2 cellular contexts compared by ENCODE assay signal in the genomic region with DNA sequence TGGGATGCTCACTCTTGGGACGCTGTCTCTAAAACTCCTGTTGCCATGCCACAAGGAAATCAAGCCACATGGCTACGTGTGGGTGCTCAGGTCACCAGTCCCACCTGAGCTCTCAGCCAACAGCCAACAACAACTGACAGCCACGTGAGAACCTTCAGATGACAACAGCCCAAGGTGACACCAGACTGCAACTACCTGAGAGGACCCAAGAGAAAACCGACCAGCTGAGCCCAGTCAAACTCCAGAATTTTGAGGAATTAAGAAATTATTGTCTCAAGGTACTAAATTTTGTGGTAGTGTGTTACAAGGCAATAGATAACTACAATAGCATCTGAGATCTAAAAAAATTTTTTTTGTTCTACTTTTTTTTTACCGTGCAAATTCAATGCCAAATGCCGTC.
A peak's percentile ranks its signal among the peaks of the same experiment; 100 is the strongest.
TF ChIP-seq lines count a peak whose summit lies in the region.

No MANE protein-coding gene starts in this region.

TF ChIP-seq in GM23338, 12 proteins besides CTCF, POLR2A, EP300 and RAD21:
- TF ChIP-seq JUNB (IDR thresholded peaks at IDR 0.05; ENCODE audit: unreplicated experiment) (no peak), ZNF331 (CRISPR knock-in tag; IDR thresholded peaks at IDR 0.05; ENCODE audit: low read depth) (peak; percentile 98)
- TF ChIP-seq, protein P1, sequence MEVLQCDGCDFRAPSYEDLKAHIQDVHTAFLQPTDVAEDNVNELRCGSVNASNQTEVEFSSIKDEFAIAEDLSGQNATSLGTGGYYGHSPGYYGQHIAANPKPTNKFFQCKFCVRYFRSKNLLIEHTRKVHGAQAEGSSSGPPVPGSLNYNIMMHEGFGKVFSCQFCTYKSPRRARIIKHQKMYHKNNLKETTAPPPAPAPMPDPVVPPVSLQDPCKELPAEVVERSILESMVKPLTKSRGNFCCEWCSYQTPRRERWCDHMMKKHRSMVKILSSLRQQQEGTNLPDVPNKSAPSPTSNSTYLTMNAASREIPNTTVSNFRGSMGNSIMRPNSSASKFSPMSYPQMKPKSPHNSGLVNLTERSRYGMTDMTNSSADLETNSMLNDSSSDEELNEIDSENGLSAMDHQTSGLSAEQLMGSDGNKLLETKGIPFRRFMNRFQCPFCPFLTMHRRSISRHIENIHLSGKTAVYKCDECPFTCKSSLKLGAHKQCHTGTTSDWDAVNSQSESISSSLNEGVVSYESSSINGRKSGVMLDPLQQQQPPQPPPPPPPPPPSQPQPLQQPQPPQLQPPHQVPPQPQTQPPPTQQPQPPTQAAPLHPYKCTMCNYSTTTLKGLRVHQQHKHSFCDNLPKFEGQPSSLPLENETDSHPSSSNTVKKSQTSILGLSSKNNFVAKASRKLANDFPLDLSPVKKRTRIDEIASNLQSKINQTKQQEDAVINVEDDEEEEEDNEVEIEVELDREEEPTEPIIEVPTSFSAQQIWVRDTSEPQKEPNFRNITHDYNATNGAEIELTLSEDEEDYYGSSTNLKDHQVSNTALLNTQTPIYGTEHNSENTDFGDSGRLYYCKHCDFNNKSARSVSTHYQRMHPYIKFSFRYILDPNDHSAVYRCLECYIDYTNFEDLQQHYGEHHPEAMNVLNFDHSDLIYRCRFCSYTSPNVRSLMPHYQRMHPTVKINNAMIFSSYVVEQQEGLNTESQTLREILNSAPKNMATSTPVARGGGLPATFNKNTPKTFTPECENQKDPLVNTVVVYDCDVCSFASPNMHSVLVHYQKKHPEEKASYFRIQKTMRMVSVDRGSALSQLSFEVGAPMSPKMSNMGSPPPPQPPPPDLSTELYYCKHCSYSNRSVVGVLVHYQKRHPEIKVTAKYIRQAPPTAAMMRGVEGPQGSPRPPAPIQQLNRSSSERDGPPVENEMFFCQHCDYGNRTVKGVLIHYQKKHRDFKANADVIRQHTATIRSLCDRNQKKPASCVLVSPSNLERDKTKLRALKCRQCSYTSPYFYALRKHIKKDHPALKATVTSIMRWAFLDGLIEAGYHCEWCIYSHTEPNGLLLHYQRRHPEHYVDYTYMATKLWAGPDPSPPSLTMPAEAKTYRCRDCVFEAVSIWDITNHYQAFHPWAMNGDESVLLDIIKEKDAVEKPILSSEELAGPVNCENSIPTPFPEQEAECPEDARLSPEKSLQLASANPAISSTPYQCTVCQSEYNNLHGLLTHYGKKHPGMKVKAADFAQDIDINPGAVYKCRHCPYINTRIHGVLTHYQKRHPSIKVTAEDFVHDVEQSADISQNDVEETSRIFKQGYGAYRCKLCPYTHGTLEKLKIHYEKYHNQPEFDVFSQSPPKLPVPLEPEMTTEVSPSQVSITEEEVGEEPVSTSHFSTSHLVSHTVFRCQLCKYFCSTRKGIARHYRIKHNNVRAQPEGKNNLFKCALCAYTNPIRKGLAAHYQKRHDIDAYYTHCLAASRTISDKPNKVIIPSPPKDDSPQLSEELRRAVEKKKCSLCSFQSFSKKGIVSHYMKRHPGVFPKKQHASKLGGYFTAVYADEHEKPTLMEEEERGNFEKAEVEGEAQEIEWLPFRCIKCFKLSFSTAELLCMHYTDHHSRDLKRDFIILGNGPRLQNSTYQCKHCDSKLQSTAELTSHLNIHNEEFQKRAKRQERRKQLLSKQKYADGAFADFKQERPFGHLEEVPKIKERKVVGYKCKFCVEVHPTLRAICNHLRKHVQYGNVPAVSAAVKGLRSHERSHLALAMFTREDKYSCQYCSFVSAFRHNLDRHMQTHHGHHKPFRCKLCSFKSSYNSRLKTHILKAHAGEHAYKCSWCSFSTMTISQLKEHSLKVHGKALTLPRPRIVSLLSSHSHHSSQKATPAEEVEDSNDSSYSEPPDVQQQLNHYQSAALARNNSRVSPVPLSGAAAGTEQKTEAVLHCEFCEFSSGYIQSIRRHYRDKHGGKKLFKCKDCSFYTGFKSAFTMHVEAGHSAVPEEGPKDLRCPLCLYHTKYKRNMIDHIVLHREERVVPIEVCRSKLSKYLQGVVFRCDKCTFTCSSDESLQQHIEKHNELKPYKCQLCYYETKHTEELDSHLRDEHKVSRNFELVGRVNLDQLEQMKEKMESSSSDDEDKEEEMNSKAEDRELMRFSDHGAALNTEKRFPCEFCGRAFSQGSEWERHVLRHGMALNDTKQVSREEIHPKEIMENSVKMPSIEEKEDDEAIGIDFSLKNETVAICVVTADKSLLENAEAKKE (CRISPR knock-in tag; IDR thresholded peaks at IDR 0.05): no peak

TF ChIP-seq in IMR-90, 13 proteins besides CTCF, POLR2A, EP300 and RAD21:
- TF ChIP-seq, protein P2, sequence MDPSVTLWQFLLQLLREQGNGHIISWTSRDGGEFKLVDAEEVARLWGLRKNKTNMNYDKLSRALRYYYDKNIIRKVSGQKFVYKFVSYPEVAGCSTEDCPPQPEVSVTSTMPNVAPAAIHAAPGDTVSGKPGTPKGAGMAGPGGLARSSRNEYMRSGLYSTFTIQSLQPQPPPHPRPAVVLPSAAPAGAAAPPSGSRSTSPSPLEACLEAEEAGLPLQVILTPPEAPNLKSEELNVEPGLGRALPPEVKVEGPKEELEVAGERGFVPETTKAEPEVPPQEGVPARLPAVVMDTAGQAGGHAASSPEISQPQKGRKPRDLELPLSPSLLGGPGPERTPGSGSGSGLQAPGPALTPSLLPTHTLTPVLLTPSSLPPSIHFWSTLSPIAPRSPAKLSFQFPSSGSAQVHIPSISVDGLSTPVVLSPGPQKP (IDR thresholded peaks at IDR 0.05; ENCODE audit: borderline replicate concordance, low read depth, low read length): no peak
- TF ChIP-seq SMC3 (IDR thresholded peaks at IDR 0.05; ENCODE audit: low read depth, low read length): no peak
- TF ChIP-seq RCOR1 (IDR thresholded peaks at IDR 0.05; ENCODE audit: insufficient replicate concordance, low read length): no peak
- no peak for TF ChIP-seq MAFK (IDR thresholded peaks at IDR 0.05; ENCODE audit: low read depth, low read length)
- no peak for TF ChIP-seq MAZ (IDR thresholded peaks at IDR 0.05; ENCODE audit: borderline replicate concordance, low read depth, low read length)
- TF ChIP-seq BHLHE40 (IDR thresholded peaks at IDR 0.05; ENCODE audit: low read depth, low read length): no peak
- TF ChIP-seq CHD1 (IDR thresholded peaks at IDR 0.05; ENCODE audit: low read depth, low read length): no peak
- TF ChIP-seq CEBPB (IDR thresholded peaks at IDR 0.05; ENCODE audit: low read depth, low read length): no peak
- no peak for TF ChIP-seq FOS (IDR thresholded peaks at IDR 0.05; ENCODE audit: low read depth, low read length)
- TF ChIP-seq, protein P3, sequence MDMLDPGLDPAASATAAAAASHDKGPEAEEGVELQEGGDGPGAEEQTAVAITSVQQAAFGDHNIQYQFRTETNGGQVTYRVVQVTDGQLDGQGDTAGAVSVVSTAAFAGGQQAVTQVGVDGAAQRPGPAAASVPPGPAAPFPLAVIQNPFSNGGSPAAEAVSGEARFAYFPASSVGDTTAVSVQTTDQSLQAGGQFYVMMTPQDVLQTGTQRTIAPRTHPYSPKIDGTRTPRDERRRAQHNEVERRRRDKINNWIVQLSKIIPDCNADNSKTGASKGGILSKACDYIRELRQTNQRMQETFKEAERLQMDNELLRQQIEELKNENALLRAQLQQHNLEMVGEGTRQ (IDR thresholded peaks at IDR 0.05; ENCODE audit: low read depth, low read length): no peak
- no peak for TF ChIP-seq RFX5 (IDR thresholded peaks at IDR 0.05; ENCODE audit: low read depth, low read length)
- TF ChIP-seq MXI1 (IDR thresholded peaks at IDR 0.05; ENCODE audit: borderline replicate concordance, low read depth, low read length): no peak
- TF ChIP-seq NFE2L2 (IDR thresholded peaks at IDR 0.05; ENCODE audit: low read depth, low read length): no peak
TF ChIP-seq in IMR-90: peak in this region for 0.
